14 cellular contexts compared by ENCODE assay signal in the genomic region with DNA sequence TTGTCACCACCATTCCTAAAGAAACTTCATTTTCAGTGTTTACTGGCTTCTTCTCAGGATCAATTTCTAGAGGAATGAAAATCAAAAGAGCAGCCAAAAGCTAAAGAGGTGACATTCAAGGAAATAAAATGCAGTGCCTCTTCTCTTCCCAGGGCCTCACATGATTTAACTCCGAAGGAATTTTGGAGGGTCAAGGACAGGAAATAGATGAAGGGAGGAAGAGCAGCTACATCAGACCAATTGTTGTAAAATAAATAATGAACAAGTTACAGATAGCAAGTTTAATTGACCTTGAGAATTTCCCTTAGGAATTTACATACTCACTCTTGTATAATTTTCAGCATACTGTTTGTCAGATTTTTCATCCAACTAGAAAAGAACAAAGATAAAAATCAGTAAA.
DNase-seq lines count a peak whose midpoint lies in the region; ATAC-seq, FAIRE-seq and TF ChIP-seq lines count a peak whose summit lies in the region.
"Had no signal": no experiment of that assay in that cellular context is flagged by ENCODE, and none has a peak within 500 bp of the region (broad histone marks: within the 10 kb centered on the region; RNA-seq: fewer than 3 reads in every experiment).

No MANE protein-coding gene starts in this region.

- no peaks in the 10 kb centered on the region for H3K27me3 Mint-ChIP-seq in nephron progenitor cell (ENCODE audit: low read depth, poor library complexity)
- no peaks in the 10 kb centered on the region for H3K27me3 Mint-ChIP-seq in activated T-helper 17 cell treated with anti-CD3 and anti-CD28 coated beads, Interleukin-2, amount 50 U/mL, for 72 hours
- H3K27me3 Mint-ChIP-seq in Calu3 (ENCODE audit: unreplicated experiment): no peaks in the 10 kb centered on the region

- POLR2A ChIA-PET in BJ (lab: Charles Lee): no interaction called here

- H3K27me3 ChIP-seq in BJ (ENCODE audit: control insufficient read depth, insufficient read depth, low read length): no peaks in the 10 kb centered on the region
- H3K27me3 ChIP-seq: body of pancreas, foreskin keratinocyte had no signal

- intact Hi-C loops in Calu3 (cut with micrococcal nuclease; ENCODE audit: unreplicated experiment): no loop called here

- peak; percentile 60 for DNase-seq in BJ (ENCODE audit: low read depth)
- peak; percentile 38 for DNase-seq in RCC 7860 (ENCODE audit: low spot score)
- peak; percentile 77 for DNase-seq in fibroblast of the aortic adventitia (ENCODE audit: low read depth)
- no peak for DNase-seq in nephron progenitor cell
- no peak for DNase-seq in Calu3
- DNase-seq in GM19238 (ENCODE audit: insufficient read length, low spot score): no peak
- no peak for DNase-seq in NCI-H2196 treated with DMSO at 0.1 percent for 48 hours (lab: John Stamatoyannopoulos, UW; ENCODE audit: unreplicated experiment)
- DNase-seq: activated CD8-positive, alpha-beta memory T cell treated with anti-CD3 and anti-CD28 coated beads, Interleukin-2, amount 50 U/mL, for 48 hours; body of pancreas; foreskin keratinocyte; NCI-H2107 had no signal

- H3K4me3 ChIP-seq in BJ (ENCODE audit: low read depth, low read length) (no peak overlapping the region), fibroblast of the aortic adventitia (ENCODE audit: low read depth, low read length) (no peak overlapping the region)
- H3K4me3 ChIP-seq: body of pancreas had no signal

- H3K27ac Mint-ChIP-seq in nephron progenitor cell (peak overlapping the region; percentile 39), Calu3 (ENCODE audit: unreplicated experiment) (no peak overlapping the region)
- H3K27ac Mint-ChIP-seq in activated T-helper 17 cell treated with anti-CD3 and anti-CD28 coated beads, Interleukin-2, amount 50 U/mL, for 72 hours: no peak overlapping the region

- no peak for ATAC-seq in activated T-helper 17 cell treated with anti-CD3 and anti-CD28 coated beads, Interleukin-2, amount 50 U/mL, for 72 hours (replicated peaks)
- ATAC-seq: foreskin keratinocyte; stimulated activated effector memory CD8-positive, alpha-beta T cell treated with anti-CD3 and anti-CD28 coated beads, Interleukin-12 subunit alpha, Interleukin-12 subunit beta, amount 100 ng/mL, for 72 hours had no signal

- H3K36me3 Mint-ChIP-seq in nephron progenitor cell (ENCODE audit: low read depth) (peaks cover 23% of the 10 kb centered on the region), Calu3 (ENCODE audit: insufficient read depth, unreplicated experiment) (no peaks in the 10 kb centered on the region)
- peaks cover 46% of the 10 kb centered on the region for H3K36me3 Mint-ChIP-seq in activated T-helper 17 cell treated with anti-CD3 and anti-CD28 coated beads, Interleukin-2, amount 50 U/mL, for 72 hours (ENCODE audit: low read depth)

- H3K4me3 Mint-ChIP-seq in nephron progenitor cell (no peak overlapping the region), Calu3 (ENCODE audit: low read depth, unreplicated experiment) (no peak overlapping the region)
- H3K4me3 Mint-ChIP-seq in activated T-helper 17 cell treated with anti-CD3 and anti-CD28 coated beads, Interleukin-2, amount 50 U/mL, for 72 hours: no peak overlapping the region
- H3K4me3 Mint-ChIP-seq: stimulated activated effector memory CD8-positive, alpha-beta T cell treated with anti-CD3 and anti-CD28 coated beads, Interleukin-12 subunit alpha, Interleukin-12 subunit beta, amount 100 ng/mL, for 72 hours had no signal

- no TSS peak for BruUV-seq in Calu3 (replicated peaks; lab: Mats Ljungman, UMichigan)

- peaks cover under 1% of the 10 kb centered on the region for H3K36me3 ChIP-seq in BJ (ENCODE audit: control insufficient read depth, insufficient read depth, low read length)

- H3K9me3 Mint-ChIP-seq in nephron progenitor cell: no peaks in the 10 kb centered on the region
- no peaks in the 10 kb centered on the region for H3K9me3 Mint-ChIP-seq in activated T-helper 17 cell treated with anti-CD3 and anti-CD28 coated beads, Interleukin-2, amount 50 U/mL, for 72 hours
- H3K9me3 Mint-ChIP-seq in Calu3 (ENCODE audit: low read depth, unreplicated experiment): no peaks in the 10 kb centered on the region
- H3K9me3 Mint-ChIP-seq: stimulated activated effector memory CD8-positive, alpha-beta T cell treated with anti-CD3 and anti-CD28 coated beads, Interleukin-12 subunit alpha, Interleukin-12 subunit beta, amount 100 ng/mL, for 72 hours had no signal

- CTCF ChIA-PET in BJ (lab: Yijun Ruan, JAX) (no interaction called here), Calu3 (lab: Charles Lee) (no interaction called here)

- TF ChIP-seq CTCF in BJ (IDR thresholded peaks at IDR 0.05; ENCODE audit: insufficient read depth, low read depth, low read length) (no peak), fibroblast of the aortic adventitia (IDR thresholded peaks at IDR 0.05; ENCODE audit: insufficient read depth, low read length) (no peak), nephron progenitor cell (IDR thresholded peaks at IDR 0.05) (no peak), Calu3 (IDR thresholded peaks at IDR 0.05; ENCODE audit: unreplicated experiment) (no peak)

- FAIRE-seq in RCC 7860 (lab: Jason Lieb, UNC): peak; percentile 61
- FAIRE-seq: TTC549 had no signal

- H3K4me1 Mint-ChIP-seq in nephron progenitor cell (peaks cover 21% of the 10 kb centered on the region), Calu3 (ENCODE audit: low read depth, unreplicated experiment) (no peaks in the 10 kb centered on the region)
- H3K4me1 Mint-ChIP-seq in activated T-helper 17 cell treated with anti-CD3 and anti-CD28 coated beads, Interleukin-2, amount 50 U/mL, for 72 hours: peaks cover 8% of the 10 kb centered on the region
- H3K4me1 Mint-ChIP-seq: stimulated activated effector memory CD8-positive, alpha-beta T cell treated with anti-CD3 and anti-CD28 coated beads, Interleukin-12 subunit alpha, Interleukin-12 subunit beta, amount 100 ng/mL, for 72 hours had no signal

Comparison
In these comparisons a context has a peak if more than half of its experiments do, and no peak if none do; other contexts are left out.
1. DNase-seq: peak in BJ (single experiment), RCC 7860 (single experiment) and fibroblast of the aortic adventitia (single experiment); none in nephron progenitor cell (single experiment), Calu3 (single experiment), GM19238 (single experiment) and NCI-H2196 treated with DMSO at 0.1 percent for 48 hours (single experiment).